Comparison of ENCODE assay signal across 32 cellular contexts in genomic region chr3:44446929-44447328, GRCh38.
"Had no signal": no experiment of that assay in that cellular context is flagged by ENCODE, and none has a peak within 500 bp of the region (broad histone marks: within the 10 kb centered on the region; RNA-seq: fewer than 3 reads in every experiment).

No MANE protein-coding gene starts in this region.

- H3K27me3 Mint-ChIP-seq: naive thymus-derived CD4-positive, alpha-beta T cell; progenitor cell of endocrine pancreas; stimulated activated memory B cell treated with anti-CD40 and anti-IgM and Interleukin-4, amounts not matched to agents 10 μg/mL and 1 μg/mL and 100 μg/mL, for 72 hours; stimulated activated naive CD8-positive, alpha-beta T cell treated with anti-CD3 and anti-CD28 coated beads, Interleukin-15, amount 100 ng/mL, for 72 hours; type B pancreatic cell had no signal

- H3K79me2 ChIP-seq: parathyroid adenoma had no signal

- H3K27ac ChIP-seq: neural progenitor cell, ovary, parathyroid adenoma, psoas muscle, right lobe of liver, sigmoid colon, spleen, suprapubic skin, testis, tibial artery, transverse colon, upper lobe of right lung, uterus had no signal

- H3K27me3 ChIP-seq: neural progenitor cell, ovary, right lobe of liver, sigmoid colon, spleen, suprapubic skin, testis, tibial artery, transverse colon, upper lobe of right lung, uterus had no signal

- ATAC-seq: naive thymus-derived CD4-positive, alpha-beta T cell; natural killer cell; psoas muscle; right cardiac atrium; right lobe of liver; stimulated activated memory B cell treated with anti-CD40 and anti-IgM and Interleukin-4, amounts not matched to agents 10 μg/mL and 1 μg/mL and 100 μg/mL, for 72 hours; stimulated activated naive CD8-positive, alpha-beta T cell treated with anti-CD3 and anti-CD28 coated beads, Interleukin-15, amount 100 ng/mL, for 72 hours; stimulated activated naive CD8-positive, alpha-beta T cell treated with anti-CD3 and anti-CD28 coated beads, Interleukin-15, Interleukin-2, amounts not matched to agents 100 U/mL and 50 U/mL, for 24 hours; upper lobe of right lung had no signal

- H3K4me3 ChIP-seq: neural progenitor cell, ovary, psoas muscle, right lobe of liver, sigmoid colon, smooth muscle cell, spleen, suprapubic skin, testis, tibial artery, transverse colon, upper lobe of right lung, uterus had no signal

- H3K4me3 Mint-ChIP-seq: naive thymus-derived CD4-positive, alpha-beta T cell; natural killer cell; nephron; neural progenitor cell; stimulated activated memory B cell treated with anti-CD40 and anti-IgM and Interleukin-4, amounts not matched to agents 10 μg/mL and 1 μg/mL and 100 μg/mL, for 72 hours; stimulated activated naive CD8-positive, alpha-beta T cell treated with anti-CD3 and anti-CD28 coated beads, Interleukin-15, amount 100 ng/mL, for 72 hours; type B pancreatic cell had no signal

- H3K9ac ChIP-seq: neural progenitor cell, parathyroid adenoma had no signal

- H3K27ac Mint-ChIP-seq: nephron; neural progenitor cell; progenitor cell of endocrine pancreas; stimulated activated memory B cell treated with anti-CD40 and anti-IgM and Interleukin-4, amounts not matched to agents 10 μg/mL and 1 μg/mL and 100 μg/mL, for 72 hours; type B pancreatic cell had no signal

- H3K4me1 Mint-ChIP-seq: nephron, neural progenitor cell had no signal

- H3K9me3 ChIP-seq: ovary, psoas muscle, right lobe of liver, suprapubic skin, testis, tibial artery, upper lobe of right lung had no signal

- H3K9me3 Mint-ChIP-seq: natural killer cell had no signal

- H3K4me2 ChIP-seq: neural progenitor cell, smooth muscle cell had no signal

- H3K4me1 ChIP-seq: neural progenitor cell, parathyroid adenoma, psoas muscle, right lobe of liver, sigmoid colon, suprapubic skin, testis, tibial artery, transverse colon, upper lobe of right lung, uterus had no signal

- H2AFZ ChIP-seq: neural progenitor cell, parathyroid adenoma had no signal

- DNase-seq: naive thymus-derived CD4-positive, alpha-beta T cell; natural killer cell; occipital lobe; ovary; posterior cingulate gyrus; psoas muscle; right cardiac atrium; right lobe of liver; sigmoid colon; spleen; stimulated activated CD4-positive, alpha-beta T cell treated with anti-CD3 and anti-CD28 coated beads, Interleukin-12 subunit alpha, Interleukin-12 subunit beta, amount 100 ng/mL, for 4 hours; stimulated activated CD4-positive, alpha-beta T cell treated with anti-CD3 and anti-CD28 coated beads, Interleukin-1b, Interleukin-23, amount 100 ng/mL, for 48 hours; stimulated activated CD4-positive, alpha-beta T cell treated with anti-CD3 and anti-CD28 coated beads, Interleukin-4, amount 100 ng/mL, for 1 hour; stimulated activated CD4-positive, alpha-beta T cell treated with anti-CD3 and anti-CD28 coated beads, Interleukin-4, amount 100 ng/mL, for 4 hours; stimulated activated CD8-positive, alpha-beta memory T cell treated with anti-CD3 and anti-CD28 coated beads, Interleukin-4, amount 100 ng/mL, for 48 hours; stimulated activated naive CD4-positive, alpha-beta T cell; stimulated activated naive CD8-positive, alpha-beta T cell treated with anti-CD3 and anti-CD28 coated beads, Interleukin-15, amount 100 ng/mL, for 72 hours; stimulated activated naive CD8-positive, alpha-beta T cell treated with anti-CD3 and anti-CD28 coated beads, Interleukin-15, Interleukin-2, amounts not matched to agents 100 U/mL and 50 U/mL, for 24 hours; substantia nigra; testis; tibial artery; transverse colon; upper lobe of right lung; uterus had no signal

- H3K36me3 ChIP-seq: ovary had no signal
